8 cellular contexts compared by ENCODE assay signal in genomic region chr2:152407204-152407721, GRCh38.
A peak's percentile ranks its signal among the peaks of the same experiment; 100 is the strongest.
DNase-seq lines count a peak whose midpoint lies in the region; ATAC-seq, FAIRE-seq and TF ChIP-seq lines count a peak whose summit lies in the region.

No MANE protein-coding gene starts in this region.

- DNase-seq in D341Med (ENCODE audit: low spot score): peak; percentile 29
- DNase-seq in activated naive CD4-positive, alpha-beta T cell treated with anti-CD3 and anti-CD28 coated beads for 36 hours: peak; percentile 77
- peak; percentile 33 for DNase-seq in left ventricle myocardium inferior
- peak; percentile 66 for DNase-seq in renal cortical epithelial cell (ENCODE audit: low read depth)
- DNase-seq in D721Med (ENCODE audit: insufficient read length, low spot score): no peak
- DNase-seq in DMS79 (lab: John Stamatoyannopoulos, UW): no peak

- FAIRE-seq in D721Med (lab: Jason Lieb, UNC): no peak

- intact Hi-C loops in activated naive CD4-positive, alpha-beta T cell treated with anti-CD3 and anti-CD28 coated beads for 36 hours (cut with micrococcal nuclease): loop anchor here (1.0 to 5.0 kb wide), 2 partner anchors 8 to 230 kb away; no protein-coding TSS in a partner anchor
- intact Hi-C loops in left ventricle myocardium inferior (cut with micrococcal nuclease): no loop called here

- peak overlapping the region; percentile 70 for H3K27ac ChIP-seq in left ventricle myocardium inferior (replicated peaks)

- no peaks in the 10 kb centered on the region for H3K9me3 ChIP-seq in left ventricle myocardium inferior (replicated peaks)

- H3K36me3 Mint-ChIP-seq in activated naive CD4-positive, alpha-beta T cell treated with anti-CD3 and anti-CD28 coated beads for 36 hours (ENCODE audit: low read depth): no peaks in the 10 kb centered on the region

- H3K9me3 Mint-ChIP-seq in activated naive CD4-positive, alpha-beta T cell treated with anti-CD3 and anti-CD28 coated beads for 36 hours: no peaks in the 10 kb centered on the region

- peaks cover 28% of the 10 kb centered on the region for H3K27me3 Mint-ChIP-seq in activated naive CD4-positive, alpha-beta T cell treated with anti-CD3 and anti-CD28 coated beads for 36 hours (ENCODE audit: low read depth)

- ATAC-seq in GM19455 (IDR thresholded peaks at IDR 0.05; ENCODE audit: unreplicated experiment) (peak; percentile 88), HG03439 (IDR thresholded peaks at IDR 0.05; ENCODE audit: unreplicated experiment) (peak; percentile 91)

- H3K4me3 ChIP-seq in left ventricle myocardium inferior: peak overlapping the region; percentile 51

- peak overlapping the region; percentile 64 for H3K27ac Mint-ChIP-seq in activated naive CD4-positive, alpha-beta T cell treated with anti-CD3 and anti-CD28 coated beads for 36 hours

- no peaks in the 10 kb centered on the region for H3K36me3 ChIP-seq in left ventricle myocardium inferior

- no peaks in the 10 kb centered on the region for H3K27me3 ChIP-seq in left ventricle myocardium inferior (ENCODE audit: low read depth)

- H3K4me1 ChIP-seq in left ventricle myocardium inferior: peaks cover 70% of the 10 kb centered on the region

- H3K4me1 Mint-ChIP-seq in activated naive CD4-positive, alpha-beta T cell treated with anti-CD3 and anti-CD28 coated beads for 36 hours (ENCODE audit: low read depth): peaks cover 32% of the 10 kb centered on the region

- H3K4me3 Mint-ChIP-seq in activated naive CD4-positive, alpha-beta T cell treated with anti-CD3 and anti-CD28 coated beads for 36 hours: peak overlapping the region; percentile 47

- TF ChIP-seq CTCF in left ventricle myocardium inferior (IDR thresholded peaks at IDR 0.05; ENCODE audit: borderline replicate concordance) (no peak), D721Med (IDR thresholded peaks at IDR 0.05; ENCODE audit: insufficient read depth, missing control alignments) (no peak)

- CTCF ChIA-PET in activated naive CD4-positive, alpha-beta T cell treated with anti-CD3 and anti-CD28 coated beads for 36 hours (lab: Charles Lee): no interaction called here

Comparison
In these comparisons a context has a peak if more than half of its experiments do, and no peak if none do; other contexts are left out.
1. DNase-seq: peak in D341Med (single experiment), activated naive CD4-positive, alpha-beta T cell treated with anti-CD3 and anti-CD28 coated beads for 36 hours (single experiment), left ventricle myocardium inferior (single experiment) and renal cortical epithelial cell (single experiment); none in D721Med (single experiment) and DMS79 (single experiment).